Comparison of ENCODE assay signal across 1 cellular context in genomic region chr3:15646924-15647511, GRCh38.
TF ChIP-seq lines count a peak whose summit lies in the region.

No MANE protein-coding gene starts in this region.

TF ChIP-seq in GM12878, 131 proteins besides CTCF, POLR2A, EP300 and RAD21 (continued from another document):
- TF ChIP-seq CUX1 (IDR thresholded peaks at IDR 0.05; ENCODE audit: insufficient replicate concordance, low read depth, low read length) (no peak), ESRRA (IDR thresholded peaks at IDR 0.05; ENCODE audit: low read length) (no peak), CBFB (IDR thresholded peaks at IDR 0.05; ENCODE audit: low read depth) (no peak), HCFC1 (IDR thresholded peaks at IDR 0.05; ENCODE audit: low read length) (no peak), BCL11A (IDR thresholded peaks at IDR 0.05; ENCODE audit: low read depth, low read length) (no peak)
TF ChIP-seq in GM12878: peak in this region for 0.
